Comparison of ENCODE assay signal across 9 cellular contexts in the genomic region with DNA sequence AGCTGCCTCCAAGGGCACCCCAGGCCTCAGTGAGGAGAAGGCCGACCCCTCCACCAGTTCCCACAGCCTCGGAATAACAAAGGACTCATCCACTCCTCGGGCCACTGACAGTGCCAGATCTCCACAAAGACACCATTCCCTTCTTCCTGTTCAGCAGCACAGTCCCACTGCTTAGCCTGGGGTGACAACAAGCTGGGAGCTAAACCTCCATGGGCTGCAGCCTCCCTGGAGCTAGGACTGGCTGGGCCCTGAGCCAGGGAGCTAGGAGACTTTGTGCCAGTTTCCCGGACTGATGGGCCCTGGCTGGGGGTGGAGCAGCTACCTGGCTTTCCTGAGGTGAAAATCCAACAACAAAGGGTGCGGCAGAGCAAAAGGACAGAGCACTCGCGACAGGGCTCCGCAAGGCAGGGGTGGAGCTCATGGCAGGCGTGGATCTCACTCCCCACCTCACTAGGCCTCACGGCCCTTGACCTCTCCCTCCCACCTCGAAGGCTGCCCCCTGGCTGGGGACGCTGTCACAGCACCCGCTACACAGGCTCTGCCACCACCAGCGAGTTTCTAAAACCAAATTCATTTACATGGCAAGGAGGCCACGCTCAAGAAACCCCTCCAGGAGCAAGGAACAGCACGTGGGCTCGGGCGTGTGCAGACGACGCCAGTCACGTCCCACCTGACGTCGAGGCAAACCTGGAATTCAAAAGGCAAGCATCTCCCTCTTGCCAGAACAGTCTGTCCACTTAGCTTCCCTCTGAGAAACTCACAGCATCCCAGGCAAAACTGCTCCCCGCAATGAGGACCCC. TPM values are rescaled to one million over a fixed set of nuclear protein-coding genes. Genes with fewer than 3 reads are reported as not detected.
DNase-seq lines count a peak whose midpoint lies in the region; ATAC-seq and TF ChIP-seq lines count a peak whose summit lies in the region.
"Had no signal": no experiment of that assay in that cellular context is flagged by ENCODE, and none has a peak within 500 bp of the region (broad histone marks: within the 10 kb centered on the region; RNA-seq: fewer than 3 reads in every experiment).

No MANE protein-coding gene starts in this region.

- H3K56ac ChIP-seq in mesendoderm (ENCODE audit: low read length) = peak overlapping the region; percentile 70

- H2BK15ac ChIP-seq in mesendoderm (replicated peaks; ENCODE audit: low read depth) = no peak overlapping the region

- 0 out of 2 replicates have a peak overlapping the region, but pooled peaks have one; percentile 20 for H3K9ac ChIP-seq in HUES48 (ENCODE audit: low read depth, low read length)
- H3K9ac ChIP-seq in mesendoderm (ENCODE audit: low read length) = peak overlapping the region; percentile 54

- H3K27me3 ChIP-seq in HUES48 (ENCODE audit: control insufficient read depth, insufficient read depth, low read length) (no peaks in the 10 kb centered on the region), mesendoderm (ENCODE audit: insufficient read depth, low read length, poor library complexity) (no peaks in the 10 kb centered on the region), uterus (no peaks in the 10 kb centered on the region)

- no peak overlapping the region for H2BK5ac ChIP-seq in mesendoderm (ENCODE audit: low read length)

- H3K79me1 ChIP-seq in mesendoderm (ENCODE audit: low read length) = peaks cover 20% of the 10 kb centered on the region

- intact Hi-C loops in uterus (cut with DNase I; ENCODE audit: low total_unique reads) = no loop called here

- H3K9me3 ChIP-seq in HUES48 (ENCODE audit: control insufficient read depth, insufficient read depth, low read length) (no peaks in the 10 kb centered on the region), uterus (no peaks in the 10 kb centered on the region)
- H3K9me3 ChIP-seq: psoas muscle had no signal

- in situ Hi-C loops in astrocyte of the cerebellum (cut with HindIII; ENCODE audit: low sequenced_read_pairs) = no loop called here

- peak overlapping the region; percentile 64 for H4K5ac ChIP-seq in mesendoderm (ENCODE audit: low read length)

- H3K4me3 ChIP-seq in HUES48 (ENCODE audit: low read depth, low read length) (no peak overlapping the region), astrocyte of the cerebellum (ENCODE audit: low read depth, low read length) (no peak overlapping the region), mesendoderm (ENCODE audit: low read length) (no peak overlapping the region), uterus (no peak overlapping the region)
- H3K4me3 ChIP-seq: psoas muscle had no signal

- H4K8ac ChIP-seq in mesendoderm (ENCODE audit: low read depth, low read length) = no peak overlapping the region

- no peak overlapping the region for H3K18ac ChIP-seq in mesendoderm (ENCODE audit: low read length)

- peaks cover 6% of the 10 kb centered on the region for H3K4me1 ChIP-seq in HUES48 (ENCODE audit: control insufficient read depth, insufficient read depth, low read length)
- peaks cover 5% of the 10 kb centered on the region for H3K4me1 ChIP-seq in mesendoderm (ENCODE audit: control insufficient read depth, low read depth, low read length)
- H3K4me1 ChIP-seq in uterus = peaks cover 0 to 5% of the 10 kb centered on the region in 2 donors
- H3K4me1 ChIP-seq: psoas muscle had no signal

- peak overlapping the region; percentile 30 for H2AK5ac ChIP-seq in mesendoderm (ENCODE audit: low read length)

- no peak overlapping the region for H2BK120ac ChIP-seq in mesendoderm (ENCODE audit: low read depth, low read length)

- H3K27ac ChIP-seq in HUES48 (ENCODE audit: low read depth, low read length) (peak overlapping the region; percentile 47), mesendoderm (ENCODE audit: low read depth, low read length) (no peak overlapping the region), uterus (no peak overlapping the region)
- H3K27ac ChIP-seq: psoas muscle had no signal

- H3K4me2 ChIP-seq in mesendoderm (ENCODE audit: low read length) = no peak overlapping the region

- WGBS in mesendoderm (ENCODE audit: extremely low coverage, insufficient coverage, low lambda C conversion rate) = no CpG with 5 or more reads among the region's 24 CpGs

- DNase-seq in astrocyte of the cerebellum (ENCODE audit: low read depth) = no peak
- peak; percentile 76 for DNase-seq in mesendoderm
- DNase-seq in NCI-H226 = no peak
- no peak for DNase-seq in hippocampal formation (lab: John Stamatoyannopoulos, UW)
- DNase-seq in uterus = no peak

- ATAC-seq in HG03378 (IDR thresholded peaks at IDR 0.05; ENCODE audit: unreplicated experiment) = no peak

- H3K23ac ChIP-seq in mesendoderm (ENCODE audit: low read length) = no peak overlapping the region

- H3K36me3 ChIP-seq in HUES48 (ENCODE audit: control insufficient read depth, insufficient read depth, low read length) (peaks cover 8% of the 10 kb centered on the region; the same call in 1 of the 2 replicates), mesendoderm (ENCODE audit: control insufficient read depth, insufficient read depth, low read length) (no peaks in the 10 kb centered on the region), uterus (no peaks in the 10 kb centered on the region)

- peaks cover 19% of the 10 kb centered on the region for H3K79me2 ChIP-seq in mesendoderm (ENCODE audit: control insufficient read depth, insufficient read depth, low read length)

- no peak for TF ChIP-seq POLR2A in uterus (IDR thresholded peaks at IDR 0.05)

- no peak overlapping the region for H3K4ac ChIP-seq in mesendoderm (ENCODE audit: low read depth, low read length)

- TF ChIP-seq CTCF in GM12872 (IDR thresholded peaks at IDR 0.05; ENCODE audit: insufficient read depth, low read depth, low read length) = peak; percentile 83
- peak; percentile 29 for TF ChIP-seq CTCF in astrocyte of the cerebellum (IDR thresholded peaks at IDR 0.05; ENCODE audit: low read depth, low read length, missing control alignments)
- no peak for TF ChIP-seq CTCF in uterus (IDR thresholded peaks at IDR 0.05)

RNA-seq across cellular contexts. Expression of gene SLC35E2B, which starts 13.8 kb away (rescaled TPM):
- polyA plus RNA-seq in mesendoderm (2013, experiment 1 of 2) = 16.3 TPM
- polyA plus RNA-seq in mesendoderm (2013, experiment 2 of 2) = 15.9 TPM
- total RNA-seq in uterus = 10 to 100 TPM; 19.1 to 59.2 (median 52.5) TPM

RNA-seq across cellular contexts. Expression of gene CDK11B, which starts 20.0 kb away (rescaled TPM):
- polyA plus RNA-seq in mesendoderm (2013, experiment 1 of 2) = 39.1 TPM
- 38.3 TPM for polyA plus RNA-seq in mesendoderm (2013, experiment 2 of 2)
- total RNA-seq in uterus = 10 to 100 TPM in 2 of 4 donors, 1 to 10 TPM in 2; 6.8 to 28.5 (median 11.8) TPM

RNA-seq across cellular contexts. Expression of gene CDK11A, which starts 45.4 kb away (rescaled TPM):
- polyA plus RNA-seq in mesendoderm (2013, experiment 1 of 2) = 23.7 TPM
- polyA plus RNA-seq in mesendoderm (2013, experiment 2 of 2) = 25.4 TPM
- total RNA-seq in uterus = 10 to 100 TPM in 2 of 4 donors, 1 to 10 TPM in 2; 1.8 to 60.0 (median 7.5) TPM

RNA-seq across cellular contexts. Expression of gene MMP23B, which starts 46.8 kb away (rescaled TPM):
- 7.0 TPM for polyA plus RNA-seq in mesendoderm (2013, experiment 1 of 2)
- 6.5 TPM for polyA plus RNA-seq in mesendoderm (2013, experiment 2 of 2)
- 10 to 100 TPM; 10.0 to 97.3 (median 43.7) TPM for total RNA-seq in uterus

Comparison
In these comparisons a context has a peak if more than half of its experiments do, and no peak if none do; other contexts are left out.
1. CTCF ChIP-seq: peak in GM12872 (single experiment) and astrocyte of the cerebellum (single experiment); none in uterus (0 of 4).